ENCODE assay signal across 9 cellular contexts in genomic region chr2:48589170-48589767, GRCh38.
DNase-seq lines count a peak whose midpoint lies in the region; ATAC-seq and TF ChIP-seq lines count a peak whose summit lies in the region.
"Had no signal": no experiment of that assay in that cellular context is flagged by ENCODE, and none has a peak within 500 bp of the region (broad histone marks: within the 10 kb centered on the region; RNA-seq: fewer than 3 reads in every experiment).

No MANE protein-coding gene starts in this region.

- no peak for ATAC-seq in GM21447 (IDR thresholded peaks at IDR 0.05; ENCODE audit: unreplicated experiment)
- ATAC-seq in HG03354 (IDR thresholded peaks at IDR 0.05; ENCODE audit: poor library complexity, severe bottlenecking, unreplicated experiment) = no peak
- ATAC-seq in HG03108 (IDR thresholded peaks at IDR 0.05; ENCODE audit: unreplicated experiment) = no peak

- DNase-seq in DMS 273 (lab: John Stamatoyannopoulos, UW; ENCODE audit: unreplicated experiment) (peak; percentile 69), HPDE6-E6E7 (ENCODE audit: extremely low spot score) (peak; percentile 26), SKM-1 (lab: John Stamatoyannopoulos, UW; ENCODE audit: unreplicated experiment) (peak; percentile 18), foreskin fibroblast (peak in 1 of 2 donors; percentile 73), retinal pigment epithelial cell (ENCODE audit: low read depth) (no peak)

- no peak overlapping the region for H3K4me3 ChIP-seq in foreskin fibroblast (ENCODE audit: low read depth in 1 of 2, low read length in 2 of 2)
- H3K4me3 ChIP-seq in retinal pigment epithelial cell (ENCODE audit: low read length) = no peak overlapping the region
- H3K4me3 ChIP-seq: SK-N-MC had no signal

- TF ChIP-seq CTCF in foreskin fibroblast (IDR thresholded peaks at IDR 0.05; ENCODE audit: low read depth, low read length) (peak; percentile 68), retinal pigment epithelial cell (conservative IDR thresholded peaks at IDR 0.05; ENCODE audit: low read depth, low read length) (peak; percentile 81)
